In the genomic region with DNA sequence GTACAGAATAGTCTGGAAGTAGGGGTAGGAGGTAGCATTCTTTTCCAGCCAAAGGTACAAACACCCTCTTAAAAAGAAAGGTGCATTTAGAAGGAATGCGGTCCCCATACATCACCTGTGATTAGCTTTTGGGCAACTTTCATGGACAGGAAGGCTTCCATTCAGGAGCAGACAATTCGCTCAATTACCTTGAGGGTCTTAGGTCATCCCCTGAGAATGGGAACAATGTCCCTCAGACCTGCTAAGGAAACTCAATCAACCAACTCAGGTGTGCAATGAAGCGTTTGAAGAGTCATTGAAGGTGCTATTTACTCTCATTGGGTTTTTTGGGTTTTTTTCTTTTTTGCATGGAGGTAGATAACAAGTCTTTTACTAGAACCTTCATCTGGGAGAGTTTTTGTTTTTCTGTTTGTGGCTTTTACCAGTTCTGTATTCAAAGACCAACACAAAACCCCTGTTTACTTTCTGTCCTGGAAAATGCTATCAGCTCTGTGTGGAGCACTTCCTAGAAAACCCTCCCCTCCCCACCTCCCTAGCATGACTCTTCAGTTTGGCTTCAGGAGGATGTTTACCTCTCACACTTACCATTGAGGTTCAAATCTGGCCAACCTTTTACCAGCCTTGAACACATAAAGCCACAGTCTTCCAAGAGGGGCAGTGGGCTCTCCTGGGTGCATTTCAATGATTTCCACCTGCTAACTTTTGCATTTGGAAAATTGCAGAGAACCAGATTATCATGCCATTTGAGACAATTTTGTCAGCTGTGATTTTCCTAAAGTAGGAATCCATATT, we compare ENCODE assay signal across 23 cellular contexts.
DNase-seq lines count a peak whose midpoint lies in the region; FAIRE-seq lines count a peak whose summit lies in the region.
"Had no signal": no experiment of that assay in that cellular context is flagged by ENCODE, and none has a peak within 500 bp of the region (broad histone marks: within the 10 kb centered on the region; RNA-seq: fewer than 3 reads in every experiment).

No MANE protein-coding gene starts in this region.

- H3K27me3 Mint-ChIP-seq in dendritic cell treated with granulocyte-macrophage colony-stimulating factor and Interleukin-4, amounts not matched to agents 40 ng/mL and 50 ng/mL, for 4 days = no peaks in the 10 kb centered on the region
- H3K27me3 Mint-ChIP-seq: B cell had no signal

- intact Hi-C loops in dendritic cell treated with granulocyte-macrophage colony-stimulating factor and Interleukin-4, amounts not matched to agents 40 ng/mL and 50 ng/mL, for 4 days (cut with micrococcal nuclease) = no loop called here

- DNase-seq in DMS 273 (lab: John Stamatoyannopoulos, UW; ENCODE audit: unreplicated experiment) (peak; percentile 34), DMS 273 treated with DMSO at 0.1 percent for 48 hours (lab: John Stamatoyannopoulos, UW) (no peak), GM18507 (ENCODE audit: extremely low spot score, insufficient read length, low read depth) (no peak), NCI-H774 (lab: John Stamatoyannopoulos, UW) (peak; percentile 18), anterior cingulate cortex (lab: John Stamatoyannopoulos, UW) (no peak), NCI-H524 (lab: John Stamatoyannopoulos, UW) (no peak)
- no peak for DNase-seq in activated naive CD4-positive, alpha-beta T cell treated with anti-CD3 and anti-CD28 coated beads, Interleukin-2, amount 50 U/mL, for 16 hours
- DNase-seq: activated CD4-positive, alpha-beta T cell treated with anti-CD3 and anti-CD28 coated beads, Interleukin-2, amount 50 U/mL, for 1 hour; activated T-cell treated with anti-CD3 and anti-CD28 coated beads, Interleukin-2, amount 50 U/mL, for 24 hours; brain microvascular endothelial cell; COR-L47; HFFc6; left cardiac atrium; MG63; naive thymus-derived CD8-positive, alpha-beta T cell; NCI-H1417 treated with DMSO at 0.1 percent for 48 hours; spleen; stimulated activated CD4-positive, alpha-beta T cell treated with anti-CD3 and anti-CD28 coated beads, Interleukin-4, amount 100 ng/mL, for 24 hours; stimulated activated naive CD8-positive, alpha-beta T cell treated with anti-CD3 and anti-CD28 coated beads, Interleukin-15, amount 100 ng/mL, for 72 hours; transverse colon had no signal

- FAIRE-seq in GM18507 (lab: Jason Lieb, UNC) = peak; percentile 31

- H3K27ac Mint-ChIP-seq in dendritic cell treated with granulocyte-macrophage colony-stimulating factor and Interleukin-4, amounts not matched to agents 40 ng/mL and 50 ng/mL, for 4 days = peak overlapping the region; percentile 83
- H3K27ac Mint-ChIP-seq: activated T-cell treated with anti-CD3 and anti-CD28 coated beads, Interleukin-2, amount 50 U/mL, for 24 hours; B cell; HFFc6; memory B cell; naive thymus-derived CD8-positive, alpha-beta T cell; stimulated activated naive CD8-positive, alpha-beta T cell treated with anti-CD3 and anti-CD28 coated beads, Interleukin-15, amount 100 ng/mL, for 72 hours had no signal

- no peak overlapping the region for H3K4me3 Mint-ChIP-seq in dendritic cell treated with granulocyte-macrophage colony-stimulating factor and Interleukin-4, amounts not matched to agents 40 ng/mL and 50 ng/mL, for 4 days
- H3K4me3 Mint-ChIP-seq: activated T-cell treated with anti-CD3 and anti-CD28 coated beads, Interleukin-2, amount 50 U/mL, for 24 hours; B cell; HFFc6; memory B cell; naive thymus-derived CD8-positive, alpha-beta T cell; stimulated activated naive CD8-positive, alpha-beta T cell treated with anti-CD3 and anti-CD28 coated beads, Interleukin-15, amount 100 ng/mL, for 72 hours had no signal

- peaks cover 1% of the 10 kb centered on the region for H3K9me3 Mint-ChIP-seq in dendritic cell treated with granulocyte-macrophage colony-stimulating factor and Interleukin-4, amounts not matched to agents 40 ng/mL and 50 ng/mL, for 4 days
- H3K9me3 Mint-ChIP-seq: activated T-cell treated with anti-CD3 and anti-CD28 coated beads, Interleukin-2, amount 50 U/mL, for 24 hours; HFFc6; memory B cell; naive thymus-derived CD8-positive, alpha-beta T cell; stimulated activated naive CD8-positive, alpha-beta T cell treated with anti-CD3 and anti-CD28 coated beads, Interleukin-15, amount 100 ng/mL, for 72 hours had no signal

- H3K4me1 Mint-ChIP-seq in dendritic cell treated with granulocyte-macrophage colony-stimulating factor and Interleukin-4, amounts not matched to agents 40 ng/mL and 50 ng/mL, for 4 days (ENCODE audit: low read depth) = peaks cover 67% of the 10 kb centered on the region

- H3K36me3 Mint-ChIP-seq in dendritic cell treated with granulocyte-macrophage colony-stimulating factor and Interleukin-4, amounts not matched to agents 40 ng/mL and 50 ng/mL, for 4 days (ENCODE audit: low read depth) = no peaks in the 10 kb centered on the region
- H3K36me3 Mint-ChIP-seq: memory B cell; naive thymus-derived CD8-positive, alpha-beta T cell had no signal

Comparison
In these comparisons a context has a peak if more than half of its experiments do, and no peak if none do; other contexts are left out.
1. DNase-seq: peak in DMS 273 (single experiment) and NCI-H774 (single experiment); none in DMS 273 treated with DMSO at 0.1 percent for 48 hours (single experiment), GM18507 (single experiment), anterior cingulate cortex (0 of 58), NCI-H524 (0 of 2) and activated naive CD4-positive, alpha-beta T cell treated with anti-CD3 and anti-CD28 coated beads, Interleukin-2, amount 50 U/mL, for 16 hours (single experiment).